ENCODE assay signal across 9 cellular contexts in genomic region chr1:93980320-93980744, GRCh38.
DNase-seq lines count a peak whose midpoint lies in the region; ATAC-seq and TF ChIP-seq lines count a peak whose summit lies in the region.
"Had no signal": no experiment of that assay in that cellular context is flagged by ENCODE, and none has a peak within 500 bp of the region (broad histone marks: within the 10 kb centered on the region; RNA-seq: fewer than 3 reads in every experiment).

No MANE protein-coding gene starts in this region.

- no peaks in the 10 kb centered on the region for H3K27me3 ChIP-seq in sigmoid colon

- peak overlapping the region in 3 of 4 donors; percentile 46 to 62 (median 62) for H3K27ac ChIP-seq in sigmoid colon

- ATAC-seq in HG02973 (IDR thresholded peaks at IDR 0.05; ENCODE audit: unreplicated experiment): no peak
- no peak for ATAC-seq in GM19023 (IDR thresholded peaks at IDR 0.05; ENCODE audit: unreplicated experiment)

- intact Hi-C loops in sigmoid colon (cut with DNase I): no loop called here

- no peaks in the 10 kb centered on the region for H3K36me3 ChIP-seq in sigmoid colon

- TF ChIP-seq POLR2A in erythroblast (IDR thresholded peaks at IDR 0.05; ENCODE audit: low read length) (no peak), sigmoid colon (IDR thresholded peaks at IDR 0.05) (no peak)

- H3K9me3 ChIP-seq in sigmoid colon: no peaks in the 10 kb centered on the region

- TF ChIP-seq CTCF in GM12874 (IDR thresholded peaks at IDR 0.05; ENCODE audit: insufficient read depth, low read depth, low read length): peak; percentile 47; the same call in 1 of the 2 replicates
- TF ChIP-seq CTCF in sigmoid colon (IDR thresholded peaks at IDR 0.05): no peak

- H3K4me3 ChIP-seq in sigmoid colon: no peak overlapping the region

- H3K4me1 ChIP-seq in sigmoid colon: peaks cover 0 to 19% (median 10%) of the 10 kb centered on the region in 4 donors

- 74 to 78% methylated on average over 2 of the region's 2 CpGs for WGBS in sigmoid colon, 2 donors

- peak; percentile 49 for DNase-seq in NCI-H69 (lab: John Stamatoyannopoulos, UW)
- peak; percentile 17 to 22 for DNase-seq in erythroblast (lab: John Stamatoyannopoulos, UW)
- no peak for DNase-seq in sigmoid colon
- no peak for DNase-seq in GDM1 (lab: John Stamatoyannopoulos, UW)
- DNase-seq in islet precursor cell: no peak
- DNase-seq: occipital lobe had no signal

- no peak for TF ChIP-seq EP300 in sigmoid colon (IDR thresholded peaks at IDR 0.05)

Comparison
In these comparisons a context has a peak if more than half of its experiments do, and no peak if none do; other contexts are left out.
1. DNase-seq: peak in NCI-H69 (single experiment) and erythroblast (2 of 2); none in sigmoid colon (single experiment), GDM1 (single experiment) and islet precursor cell (single experiment).